ENCODE assay signal across 10 cellular contexts in genomic region chr1:53715478-53715877, GRCh38. TPM values are rescaled to one million over a fixed set of nuclear protein-coding genes. Genes with fewer than 3 reads are reported as not detected.
A peak's percentile ranks its signal among the peaks of the same experiment; 100 is the strongest.
DNase-seq lines count a peak whose midpoint lies in the region; TF ChIP-seq lines count a peak whose summit lies in the region.
"Had no signal": no experiment of that assay in that cellular context is flagged by ENCODE, and none has a peak within 500 bp of the region (broad histone marks: within the 10 kb centered on the region; RNA-seq: fewer than 3 reads in every experiment).

No MANE protein-coding gene starts in this region.

- H3K27ac ChIP-seq in transverse colon: no peak overlapping the region
- H3K27ac ChIP-seq: skin epidermis had no signal

- H3K4me3 ChIP-seq in fibroblast of the aortic adventitia (ENCODE audit: low read depth, low read length) (no peak overlapping the region), transverse colon (no peak overlapping the region)
- H3K4me3 ChIP-seq: skin epidermis had no signal

- WGBS in transverse colon (ENCODE audit: low coverage in 1 of 2), 2 donors: 64 to 73% methylated on average over 4 to 11 of the region's 11 CpGs

- TF ChIP-seq EP300 in transverse colon (IDR thresholded peaks at IDR 0.05; ENCODE audit: low read depth): no peak

- DNase-seq in AG08396 (ENCODE audit: low spot score) (peak; percentile 44), RPMI7951 (ENCODE audit: low read depth) (peak; percentile 23), fibroblast of the aortic adventitia (ENCODE audit: low read depth) (no peak), mesenteric fat pad (ENCODE audit: low spot score) (no peak), inferior parietal cortex (ENCODE audit: extremely low spot score) (no peak), transverse colon (no peak), COLO829 (ENCODE audit: low spot score) (no peak)
- DNase-seq: activated B cell treated with CpG ODN at 0.5 μM for 24 hours had no signal

- in situ Hi-C loops in transverse colon (cut with MboI; ENCODE audit: low pct_ligation_motif_present in 1 of 4, low pct_unique_long_range_greater_than_20kb in 1 of 4, low sequenced_read_pairs in 3 of 4): no loop called here

- H3K27me3 ChIP-seq in transverse colon: no peaks in the 10 kb centered on the region

- TF ChIP-seq CTCF in GM12874 (IDR thresholded peaks at IDR 0.05; ENCODE audit: insufficient read depth, low read depth, low read length): peak; percentile 69
- TF ChIP-seq CTCF in fibroblast of the aortic adventitia (IDR thresholded peaks at IDR 0.05; ENCODE audit: insufficient read depth, low read length): peak; percentile 58
- TF ChIP-seq CTCF in transverse colon (IDR thresholded peaks at IDR 0.05): peak in 1 of 5 experiments; percentile 7

- no peaks in the 10 kb centered on the region for H3K36me3 ChIP-seq in transverse colon

- no peak for TF ChIP-seq POLR2A in transverse colon (IDR thresholded peaks at IDR 0.05)

- no peaks in the 10 kb centered on the region for H3K9me3 ChIP-seq in transverse colon

- intact Hi-C loops in transverse colon (cut with DNase I; ENCODE audit: low total_unique reads): no loop called here

- no peaks in the 10 kb centered on the region for H3K4me1 ChIP-seq in transverse colon

RNA-seq across cellular contexts. Expression of gene GLIS1, which starts 23.5 kb away (rescaled TPM):
- 1.3 and 1.9 TPM in 2 replicates for total RNA-seq in RPMI7951 (2014; rRNA removed; shearing (Covaris generic))
- total RNA-seq in fibroblast of the aortic adventitia (ENCODE audit: low replicate concordance) (1.6 TPM in 1 of 2 replicates, not detected in the other), mesenteric fat pad (2.1 TPM), transverse colon (under 1 TPM in 3 of 4 donors, not detected in 1; 0.16 to 0.75 (median 0.27) TPM)
- total RNA-seq: activated B cell treated with CpG ODN at 0.5 μM for 24 hours had no signal

Comparison
In these comparisons a context has a peak if more than half of its experiments do, and no peak if none do; other contexts are left out.
1. DNase-seq: peak in AG08396 (single experiment) and RPMI7951 (single experiment); none in fibroblast of the aortic adventitia (single experiment), mesenteric fat pad (single experiment), inferior parietal cortex (single experiment), transverse colon (single experiment) and COLO829 (single experiment).